In genomic region chr2:175203621-175204496, GRCh38 we compare ENCODE assay signal across 1 cellular context.
TF ChIP-seq lines count a peak whose summit lies in the region.

No MANE protein-coding gene starts in this region.

TF ChIP-seq in endothelial cell of umbilical vein, 7 proteins besides CTCF, POLR2A, EP300 and RAD21:
- TF ChIP-seq JUN (IDR thresholded peaks at IDR 0.05; ENCODE audit: borderline replicate concordance, insufficient read depth, insufficient read length, low read depth): no peak
- no peak for TF ChIP-seq GATA2 (IDR thresholded peaks at IDR 0.05; ENCODE audit: insufficient read depth, insufficient read length, low read depth, low read length)
- no peak for TF ChIP-seq POLR2AphosphoS5 (IDR thresholded peaks at IDR 0.05; ENCODE audit: insufficient read depth, low read depth, low read length)
- TF ChIP-seq EZH2 (IDR thresholded peaks at IDR 0.05; ENCODE audit: borderline replicate concordance, low read depth, low read length, severe bottlenecking): no peak
- no peak for TF ChIP-seq FOS (IDR thresholded peaks at IDR 0.05; ENCODE audit: borderline replicate concordance, insufficient read depth, low read length)
- no peak for TF ChIP-seq MAX (IDR thresholded peaks at IDR 0.05; ENCODE audit: insufficient read depth, insufficient read length)
- no peak for TF ChIP-seq MYC (IDR thresholded peaks at IDR 0.05; ENCODE audit: low read depth, low read length)
